33 cellular contexts compared by ENCODE assay signal in the genomic region with DNA sequence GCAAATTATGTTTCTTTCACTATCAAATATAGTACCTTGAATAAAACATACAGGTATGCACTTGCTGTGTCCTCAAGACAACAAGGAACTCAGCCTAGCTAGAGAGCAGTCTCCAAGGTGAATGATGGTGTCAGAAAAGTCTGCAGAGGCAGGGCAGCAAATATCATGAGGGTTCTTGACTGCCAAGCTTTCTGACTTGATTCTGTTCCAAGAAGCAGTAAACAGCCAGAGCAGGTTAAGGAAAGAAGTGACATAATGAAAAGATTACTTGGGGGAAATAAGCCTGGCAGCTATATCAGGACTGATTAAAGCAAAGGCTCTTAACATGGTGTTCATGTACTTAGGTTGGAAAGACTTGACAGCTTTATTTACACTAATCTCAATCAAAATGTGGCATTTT.
DNase-seq lines count a peak whose midpoint lies in the region; ATAC-seq, FAIRE-seq and TF ChIP-seq lines count a peak whose summit lies in the region.
"Had no signal": no experiment of that assay in that cellular context is flagged by ENCODE, and none has a peak within 500 bp of the region (broad histone marks: within the 10 kb centered on the region; RNA-seq: fewer than 3 reads in every experiment).

No MANE protein-coding gene starts in this region.

- FAIRE-seq in urothelium cell line (lab: Jason Lieb, UNC) = no peak
- FAIRE-seq: endometrium had no signal

- DNase-seq in NCI-H1105 treated with DMSO at 0.1 percent for 48 hours (lab: John Stamatoyannopoulos, UW) (peak; percentile 1), NCI-H1105 (lab: John Stamatoyannopoulos, UW) (no peak), astrocyte of the hippocampus (ENCODE audit: low read depth, low spot score) (peak; percentile 31), mucosa of descending colon (peak in 1 of 3 donors; percentile 15), upper lobe of right lung (no peak), SJCRH30 (no peak), urothelium cell line (ENCODE audit: low spot score) (no peak), left cardiac atrium (no peak)
- DNase-seq: 8988T; activated CD4-positive, alpha-beta T cell treated with anti-CD3 and anti-CD28 coated beads for 36 hours; activated CD8-positive, alpha-beta memory T cell treated with anti-CD3 and anti-CD28 coated beads, Interleukin-2, amount 50 U/mL, for 48 hours; activated CD8-positive, alpha-beta T cell treated with anti-CD3 and anti-CD28 coated beads for 36 hours; activated naive CD4-positive, alpha-beta T cell treated with anti-CD3 and anti-CD28 coated beads for 36 hours; adrenal gland; C1 segment of cervical spinal cord; Caco-2; DMS79 treated with DMSO at 0.1 percent for 48 hours; dorsolateral prefrontal cortex; gastrocnemius medialis; GDM1; HCEC 1CT; NCI-H1694 treated with DMSO at 0.1 percent for 48 hours; NCI-H526; Peyer's patch; posterior cingulate gyrus; SHP77 treated with DMSO at 0.1 percent for 48 hours; stimulated activated CD4-positive, alpha-beta T cell treated with anti-CD3 and anti-CD28 coated beads, Interleukin-12 subunit alpha, Interleukin-12 subunit beta, amount 100 ng/mL, for 4 hours; stimulated activated CD4-positive, alpha-beta T cell treated with anti-CD3 and anti-CD28 coated beads, Interleukin-2, amount 100 ng/mL, for 48 hours; stimulated activated naive CD8-positive, alpha-beta T cell treated with anti-CD3 and anti-CD28 coated beads, Interleukin-15, amount 100 ng/mL, for 72 hours; tibial artery had no signal

- intact Hi-C loops in mucosa of descending colon (cut with DNase I, micrococcal nuclease) (no loop called here), upper lobe of right lung (cut with DNase I) (no loop called here), left cardiac atrium (cut with DNase I) (no loop called here)

- H3K27me3 ChIP-seq in upper lobe of right lung (no peaks in the 10 kb centered on the region), SJCRH30 (no peaks in the 10 kb centered on the region)
- H3K27me3 ChIP-seq: adrenal gland, gastrocnemius medialis, Peyer's patch, tibial artery had no signal

- H3K27ac ChIP-seq in upper lobe of right lung (no peak overlapping the region), SJCRH30 (no peak overlapping the region)
- H3K27ac ChIP-seq: adrenal gland, dorsolateral prefrontal cortex, gastrocnemius medialis, KMS-11, Peyer's patch, tibial artery had no signal

- ATAC-seq in mucosa of descending colon (peak; percentile 31), upper lobe of right lung (peak; percentile 93), left cardiac atrium (no peak)
- ATAC-seq: activated CD4-positive, alpha-beta T cell treated with anti-CD3 and anti-CD28 coated beads for 36 hours; activated CD8-positive, alpha-beta T cell treated with anti-CD3 and anti-CD28 coated beads for 36 hours; sciatic nerve; stimulated activated naive CD8-positive, alpha-beta T cell treated with anti-CD3 and anti-CD28 coated beads, Interleukin-15, amount 100 ng/mL, for 72 hours had no signal

- TF ChIP-seq CTCF in mucosa of descending colon (IDR thresholded peaks at IDR 0.05) (no peak), upper lobe of right lung (IDR thresholded peaks at IDR 0.05) (no peak)

- no peaks in the 10 kb centered on the region for H3K36me3 ChIP-seq in mucosa of descending colon (ENCODE audit: low read depth)
- no peaks in the 10 kb centered on the region for H3K36me3 ChIP-seq in upper lobe of right lung
- no peaks in the 10 kb centered on the region for H3K36me3 ChIP-seq in SJCRH30
- H3K36me3 ChIP-seq: adrenal gland, gastrocnemius medialis, Peyer's patch, tibial artery had no signal

- H3K4me3 ChIP-seq in mucosa of descending colon (no peak overlapping the region), upper lobe of right lung (no peak overlapping the region), SJCRH30 (no peak overlapping the region)
- H3K4me3 ChIP-seq: adrenal gland, dorsolateral prefrontal cortex, gastrocnemius medialis, Peyer's patch, tibial artery had no signal

- no peaks in the 10 kb centered on the region for H3K4me1 ChIP-seq in mucosa of descending colon (ENCODE audit: low read depth)
- H3K4me1 ChIP-seq in upper lobe of right lung = no peaks in the 10 kb centered on the region
- no peaks in the 10 kb centered on the region for H3K4me1 ChIP-seq in SJCRH30
- H3K4me1 ChIP-seq: adrenal gland, Caco-2, Peyer's patch, tibial artery had no signal

- H3K9me3 ChIP-seq in mucosa of descending colon = no peaks in the 10 kb centered on the region
- H3K9me3 ChIP-seq in upper lobe of right lung = no peaks in the 10 kb centered on the region
- no peaks in the 10 kb centered on the region for H3K9me3 ChIP-seq in SJCRH30 (replicated peaks)
- H3K9me3 ChIP-seq: adrenal gland, Caco-2, gastrocnemius medialis, Peyer's patch, tibial artery had no signal

Comparison
In these comparisons a context has a peak if more than half of its experiments do, and no peak if none do; other contexts are left out.
1. DNase-seq: peak in NCI-H1105 treated with DMSO at 0.1 percent for 48 hours (single experiment) and astrocyte of the hippocampus (single experiment); none in NCI-H1105 (single experiment), upper lobe of right lung (single experiment), SJCRH30 (0 of 2), urothelium cell line (single experiment) and left cardiac atrium (single experiment).
2. ATAC-seq: peak in mucosa of descending colon (single experiment) and upper lobe of right lung (single experiment); none in left cardiac atrium (0 of 2).